In genomic region chr4:8290701-8290970, GRCh38 we compare ENCODE assay signal across 18 cellular contexts. TPM values are rescaled to one million over a fixed set of nuclear protein-coding genes. Genes with fewer than 3 reads are reported as not detected.
"Had no signal": no experiment of that assay in that cellular context is flagged by ENCODE, and none has a peak within 500 bp of the region (broad histone marks: within the 10 kb centered on the region; RNA-seq: fewer than 3 reads in every experiment).

No MANE protein-coding gene starts in this region.

- H3K27ac ChIP-seq: body of pancreas, coronary artery had no signal

- H3K27ac Mint-ChIP-seq: activated CD8-positive, alpha-beta T cell treated with anti-CD3 and anti-CD28 coated beads, Interleukin-2, amount 10 ng/mL, durations not matched to agents 7 days and 5 days; activated naive CD4-positive, alpha-beta T cell treated with anti-CD3 and anti-CD28 coated beads, Interleukin-2, amount 50 U/mL, for 72 hours; activated T-cell treated with anti-CD3 and anti-CD28 coated beads, Interleukin-2, amount 50 U/mL, for 72 hours; immature natural killer cell; naive thymus-derived CD8-positive, alpha-beta T cell; stimulated activated naive CD8-positive, alpha-beta T cell treated with anti-CD3 and anti-CD28 coated beads, Interleukin-15, Interleukin-2, amounts not matched to agents 100 ng/mL and 50 ng/mL, for 24 hours; T-helper 17 cell had no signal

- H3K4me1 Mint-ChIP-seq: immature natural killer cell, T-helper 17 cell had no signal

- H3K4me3 ChIP-seq: body of pancreas, coronary artery, smooth muscle cell had no signal

- H3K27me3 ChIP-seq: body of pancreas had no signal

- H3K9me3 ChIP-seq: body of pancreas had no signal

- H3K36me3 Mint-ChIP-seq: activated naive CD4-positive, alpha-beta T cell treated with anti-CD3 and anti-CD28 coated beads, Interleukin-2, amount 50 U/mL, for 72 hours; immature natural killer cell had no signal

- H3K9me3 Mint-ChIP-seq: immature natural killer cell; stimulated activated naive CD8-positive, alpha-beta T cell treated with anti-CD3 and anti-CD28 coated beads, Interleukin-15, Interleukin-2, amounts not matched to agents 100 ng/mL and 50 ng/mL, for 24 hours had no signal

- H3K27me3 Mint-ChIP-seq: stimulated activated naive CD8-positive, alpha-beta T cell treated with anti-CD3 and anti-CD28 coated beads, Interleukin-15, Interleukin-2, amounts not matched to agents 100 ng/mL and 50 ng/mL, for 24 hours had no signal

- ATAC-seq: activated CD8-positive, alpha-beta T cell treated with anti-CD3 and anti-CD28 coated beads, Interleukin-2, amount 10 ng/mL, durations not matched to agents 7 days and 5 days; activated naive CD4-positive, alpha-beta T cell treated with anti-CD3 and anti-CD28 coated beads, Interleukin-2, amount 50 U/mL, for 72 hours; activated T-cell treated with anti-CD3 and anti-CD28 coated beads, Interleukin-2, amount 50 U/mL, for 72 hours; body of pancreas; naive thymus-derived CD8-positive, alpha-beta T cell; T-helper 17 cell had no signal

- H3K4me3 Mint-ChIP-seq: activated CD8-positive, alpha-beta T cell treated with anti-CD3 and anti-CD28 coated beads, Interleukin-2, amount 10 ng/mL, durations not matched to agents 7 days and 5 days; activated T-cell treated with anti-CD3 and anti-CD28 coated beads, Interleukin-2, amount 50 U/mL, for 72 hours; immature natural killer cell; naive thymus-derived CD8-positive, alpha-beta T cell; stimulated activated naive CD8-positive, alpha-beta T cell treated with anti-CD3 and anti-CD28 coated beads, Interleukin-15, Interleukin-2, amounts not matched to agents 100 ng/mL and 50 ng/mL, for 24 hours; T-helper 17 cell had no signal

- H3K4me1 ChIP-seq: body of pancreas had no signal

- DNase-seq: activated CD4-positive, alpha-beta T cell treated with anti-CD3 and anti-CD28 coated beads for 48 hours; activated CD8-positive, alpha-beta memory T cell treated with anti-CD3 and anti-CD28 coated beads, Interleukin-2, amount 50 U/mL, for 48 hours; activated CD8-positive, alpha-beta T cell treated with anti-CD3 and anti-CD28 coated beads, Interleukin-2, amount 10 ng/mL, durations not matched to agents 7 days and 5 days; activated gamma-delta T cell; activated T-cell treated with anti-CD3 and anti-CD28 coated beads, Interleukin-2, amount 50 U/mL, for 72 hours; amygdala; body of pancreas; central memory CD4-positive, alpha-beta T cell; effector CD4-positive, alpha-beta T cell; foreskin melanocyte; head of caudate nucleus; immature natural killer cell; T-helper 17 cell had no signal

RNA-seq across cellular contexts. Expression of gene HTRA3, which starts 21.1 kb away (rescaled TPM):
- total RNA-seq: activated CD8-positive, alpha-beta T cell treated with anti-CD3 and anti-CD28 coated beads, Interleukin-2, amount 10 ng/mL, durations not matched to agents 7 days and 5 days; activated naive CD4-positive, alpha-beta T cell treated with anti-CD3 and anti-CD28 coated beads, Interleukin-2, amount 50 U/mL, for 72 hours; activated T-cell treated with anti-CD3 and anti-CD28 coated beads, Interleukin-2, amount 50 U/mL, for 72 hours; naive thymus-derived CD8-positive, alpha-beta T cell; T-helper 17 cell had no signal
